13 cellular contexts compared by ENCODE assay signal in the genomic region with DNA sequence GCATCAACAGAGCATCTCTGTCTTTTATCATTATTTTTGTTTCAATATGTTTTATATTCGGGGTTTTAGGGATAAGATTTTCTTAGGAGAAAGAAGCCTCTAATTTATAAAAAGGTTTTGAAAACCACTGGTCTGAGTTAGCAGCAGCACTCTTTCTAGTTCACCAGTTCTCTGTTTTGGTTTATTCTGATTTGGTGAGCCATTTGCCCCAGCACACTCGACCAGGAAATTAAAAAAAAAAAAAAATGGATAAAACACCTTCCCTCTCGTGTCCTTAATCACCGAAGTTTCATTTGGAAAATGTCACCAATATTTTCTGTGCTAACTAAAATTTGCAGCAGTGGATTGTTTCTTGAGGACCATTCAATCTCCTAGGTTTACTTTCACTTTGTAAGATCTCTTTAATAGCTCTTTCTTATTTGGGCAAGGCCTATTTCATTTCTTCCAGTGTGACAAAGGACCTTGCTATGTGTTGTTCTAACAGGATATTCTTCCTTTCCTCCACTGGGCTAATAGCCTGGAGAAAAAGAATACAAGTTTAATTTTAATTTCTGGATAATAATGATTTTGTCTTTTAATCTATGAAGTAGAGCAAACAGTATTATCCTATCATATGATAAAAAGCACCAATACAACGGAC. TPM values are rescaled to one million over a fixed set of nuclear protein-coding genes. Genes with fewer than 3 reads are reported as not detected.
DNase-seq lines count a peak whose midpoint lies in the region; ATAC-seq and TF ChIP-seq lines count a peak whose summit lies in the region.
"Had no signal": no experiment of that assay in that cellular context is flagged by ENCODE, and none has a peak within 500 bp of the region (broad histone marks: within the 10 kb centered on the region; RNA-seq: fewer than 3 reads in every experiment).

No MANE protein-coding gene starts in this region.

- H3K4me3 Mint-ChIP-seq in effector memory CD8-positive, alpha-beta T cell, result peak overlapping the region; percentile 14 to 43

- peak overlapping the region; percentile 59; the same call in 1 of the 2 replicates for H2AFZ ChIP-seq in OCI-LY3 (ENCODE audit: low read depth, low read length)

- H3K9me3 Mint-ChIP-seq in effector memory CD8-positive, alpha-beta T cell, result no peaks in the 10 kb centered on the region

- peaks cover 0 to 5% of the 10 kb centered on the region in 2 donors for H3K4me1 Mint-ChIP-seq in effector memory CD8-positive, alpha-beta T cell (ENCODE audit: low read depth in 2 of 2)

- ATAC-seq in effector memory CD8-positive, alpha-beta T cell (replicated peaks), result no peak
- ATAC-seq in GM19035 (IDR thresholded peaks at IDR 0.05; ENCODE audit: unreplicated experiment), result no peak

- H3K79me2 ChIP-seq in OCI-LY3 (ENCODE audit: low read length), result no peaks in the 10 kb centered on the region

- H3K36me3 ChIP-seq in OCI-LY3 (replicated peaks; ENCODE audit: low read depth, low read length) (no peaks in the 10 kb centered on the region), skeletal muscle satellite cell (ENCODE audit: insufficient read depth, low read length) (no peaks in the 10 kb centered on the region)

- H3K4me2 ChIP-seq in OCI-LY3 (ENCODE audit: low read length) (peak overlapping the region; percentile 50), skeletal muscle satellite cell (ENCODE audit: low read length) (peak overlapping the region; percentile 79)

- H3K4me1 ChIP-seq in OCI-LY3 (ENCODE audit: low read length) (no peaks in the 10 kb centered on the region), skeletal muscle satellite cell (ENCODE audit: control insufficient read depth, insufficient read depth, low read length) (peaks cover 12% of the 10 kb centered on the region)

- H3K36me3 Mint-ChIP-seq in effector memory CD8-positive, alpha-beta T cell (ENCODE audit: insufficient read depth), result no peaks in the 10 kb centered on the region

- H3K4me3 ChIP-seq in OCI-LY3 (ENCODE audit: low read length) (peak overlapping the region; percentile 50), skeletal muscle satellite cell (ENCODE audit: low read length) (peak overlapping the region; percentile 56)

- peaks cover 0 to 14% of the 10 kb centered on the region in 2 donors for H3K27me3 Mint-ChIP-seq in effector memory CD8-positive, alpha-beta T cell

- no peaks in the 10 kb centered on the region for H4K20me1 ChIP-seq in OCI-LY3 (ENCODE audit: insufficient read depth, low read length)

- no peak overlapping the region for H3K27ac ChIP-seq in OCI-LY3 (ENCODE audit: low read length)
- H3K27ac ChIP-seq: epithelial cell of prostate had no signal

- TF ChIP-seq CTCF in OCI-LY3 (IDR thresholded peaks at IDR 0.05; ENCODE audit: low read depth, low read length), result no peak

- H3K27ac Mint-ChIP-seq in effector memory CD8-positive, alpha-beta T cell, result no peak overlapping the region

- DNase-seq in EL, result peak; percentile 22
- no peak for DNase-seq in effector memory CD8-positive, alpha-beta T cell
- no peak for DNase-seq in NCI-H524 (lab: John Stamatoyannopoulos, UW)
- no peak for DNase-seq in NCI-H2107 treated with DMSO at 0.1 percent for 48 hours (lab: John Stamatoyannopoulos, UW; ENCODE audit: unreplicated experiment)
- no peak for DNase-seq in stimulated activated CD4-positive, alpha-beta T cell treated with anti-CD3 and anti-CD28 coated beads, Interleukin-12 subunit alpha, Interleukin-12 subunit beta, amount 100 ng/mL, for 4 hours
- DNase-seq: activated effector memory CD4-positive, alpha-beta T cell treated with anti-CD3 and anti-CD28 coated beads, Interleukin-2, amount 50 U/mL, for 16 hours; midbrain; NCI-H146; stimulated activated CD4-positive, alpha-beta T cell treated with anti-CD3 and anti-CD28 coated beads, Interleukin-2, amount 100 ng/mL, for 48 hours had no signal

- H3K9me3 ChIP-seq in OCI-LY3 (ENCODE audit: insufficient read depth, low read length) (no peaks in the 10 kb centered on the region), skeletal muscle satellite cell (replicated peaks; ENCODE audit: low read length) (no peaks in the 10 kb centered on the region)

- H3K27me3 ChIP-seq in OCI-LY3 (ENCODE audit: low read depth, low read length), result no peaks in the 10 kb centered on the region
- no peaks in the 10 kb centered on the region for H3K27me3 ChIP-seq in skeletal muscle satellite cell (ENCODE audit: control insufficient read depth, insufficient read depth, low read length)

- H3K9ac ChIP-seq in OCI-LY3 (ENCODE audit: low read length) (peak overlapping the region; percentile 12; the same call in 1 of the 2 replicates), skeletal muscle satellite cell (ENCODE audit: low read depth, low read length) (peak overlapping the region; percentile 73)

RNA-seq across cellular contexts. Expression of gene ANXA1, which starts 57.8 kb away (rescaled TPM):
- total RNA-seq in skeletal muscle satellite cell (2012; rRNA removed), result 997 and 1,049 TPM in 2 replicates
